In the genomic region with DNA sequence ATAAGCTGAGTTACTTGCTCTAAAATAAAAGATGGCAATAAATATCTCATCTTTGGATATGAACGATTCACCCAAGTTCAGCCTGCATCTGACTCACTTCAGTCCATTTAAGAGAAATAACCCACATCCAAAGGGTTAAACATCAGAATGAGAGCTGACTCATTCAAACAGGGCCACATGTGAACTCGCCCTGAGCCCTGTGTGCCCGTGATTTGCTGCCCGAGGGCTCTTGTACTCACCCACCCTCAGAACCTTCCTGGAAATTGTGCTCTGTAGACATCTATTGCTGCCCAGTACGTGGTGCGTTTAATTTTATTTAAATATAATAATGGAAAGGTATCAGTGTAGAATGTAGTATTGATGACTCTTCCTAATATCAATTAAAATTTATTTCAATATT, we compare ENCODE assay signal across 2 cellular contexts.
TF ChIP-seq lines count a peak whose summit lies in the region.

No MANE protein-coding gene starts in this region.

TF ChIP-seq in GM23338, 12 proteins besides CTCF, POLR2A, EP300 and RAD21 (continues in another document):
- TF ChIP-seq, protein P1, sequence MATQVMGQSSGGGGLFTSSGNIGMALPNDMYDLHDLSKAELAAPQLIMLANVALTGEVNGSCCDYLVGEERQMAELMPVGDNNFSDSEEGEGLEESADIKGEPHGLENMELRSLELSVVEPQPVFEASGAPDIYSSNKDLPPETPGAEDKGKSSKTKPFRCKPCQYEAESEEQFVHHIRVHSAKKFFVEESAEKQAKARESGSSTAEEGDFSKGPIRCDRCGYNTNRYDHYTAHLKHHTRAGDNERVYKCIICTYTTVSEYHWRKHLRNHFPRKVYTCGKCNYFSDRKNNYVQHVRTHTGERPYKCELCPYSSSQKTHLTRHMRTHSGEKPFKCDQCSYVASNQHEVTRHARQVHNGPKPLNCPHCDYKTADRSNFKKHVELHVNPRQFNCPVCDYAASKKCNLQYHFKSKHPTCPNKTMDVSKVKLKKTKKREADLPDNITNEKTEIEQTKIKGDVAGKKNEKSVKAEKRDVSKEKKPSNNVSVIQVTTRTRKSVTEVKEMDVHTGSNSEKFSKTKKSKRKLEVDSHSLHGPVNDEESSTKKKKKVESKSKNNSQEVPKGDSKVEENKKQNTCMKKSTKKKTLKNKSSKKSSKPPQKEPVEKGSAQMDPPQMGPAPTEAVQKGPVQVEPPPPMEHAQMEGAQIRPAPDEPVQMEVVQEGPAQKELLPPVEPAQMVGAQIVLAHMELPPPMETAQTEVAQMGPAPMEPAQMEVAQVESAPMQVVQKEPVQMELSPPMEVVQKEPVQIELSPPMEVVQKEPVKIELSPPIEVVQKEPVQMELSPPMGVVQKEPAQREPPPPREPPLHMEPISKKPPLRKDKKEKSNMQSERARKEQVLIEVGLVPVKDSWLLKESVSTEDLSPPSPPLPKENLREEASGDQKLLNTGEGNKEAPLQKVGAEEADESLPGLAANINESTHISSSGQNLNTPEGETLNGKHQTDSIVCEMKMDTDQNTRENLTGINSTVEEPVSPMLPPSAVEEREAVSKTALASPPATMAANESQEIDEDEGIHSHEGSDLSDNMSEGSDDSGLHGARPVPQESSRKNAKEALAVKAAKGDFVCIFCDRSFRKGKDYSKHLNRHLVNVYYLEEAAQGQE (IDR thresholded peaks at IDR 0.05; ENCODE audit: unreplicated experiment): no peak
- TF ChIP-seq EZH2 (IDR thresholded peaks at IDR 0.05; ENCODE audit: low read depth, unreplicated experiment): no peak
- TF ChIP-seq ZNF462 (CRISPR knock-in tag; IDR thresholded peaks at IDR 0.05): no peak
- no peak for TF ChIP-seq CREB1 (CRISPR knock-in tag; IDR thresholded peaks at IDR 0.05; ENCODE audit: low read depth)
- TF ChIP-seq STAT1 (IDR thresholded peaks at IDR 0.05; ENCODE audit: unreplicated experiment): no peak
- TF ChIP-seq NANOG (IDR thresholded peaks at IDR 0.05; ENCODE audit: borderline replicate concordance): no peak
- no peak for TF ChIP-seq ZNF114 (CRISPR knock-in tag; IDR thresholded peaks at IDR 0.05)
- TF ChIP-seq, protein P2, sequence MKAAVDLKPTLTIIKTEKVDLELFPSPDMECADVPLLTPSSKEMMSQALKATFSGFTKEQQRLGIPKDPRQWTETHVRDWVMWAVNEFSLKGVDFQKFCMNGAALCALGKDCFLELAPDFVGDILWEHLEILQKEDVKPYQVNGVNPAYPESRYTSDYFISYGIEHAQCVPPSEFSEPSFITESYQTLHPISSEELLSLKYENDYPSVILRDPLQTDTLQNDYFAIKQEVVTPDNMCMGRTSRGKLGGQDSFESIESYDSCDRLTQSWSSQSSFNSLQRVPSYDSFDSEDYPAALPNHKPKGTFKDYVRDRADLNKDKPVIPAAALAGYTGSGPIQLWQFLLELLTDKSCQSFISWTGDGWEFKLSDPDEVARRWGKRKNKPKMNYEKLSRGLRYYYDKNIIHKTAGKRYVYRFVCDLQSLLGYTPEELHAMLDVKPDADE (IDR thresholded peaks at IDR 0.05): no peak
- no peak for TF ChIP-seq POLR2AphosphoS5 (IDR thresholded peaks at IDR 0.05; ENCODE audit: low read depth)
- no peak for TF ChIP-seq ZNF331 (CRISPR knock-in tag; IDR thresholded peaks at IDR 0.05; ENCODE audit: low read depth)

TF ChIP-seq in SK-N-SH treated with all-trans-retinoic acid at 6 μM for 48 hours, 23 proteins besides CTCF, POLR2A, EP300 and RAD21 (continued from another document):
- TF ChIP-seq, protein P3, sequence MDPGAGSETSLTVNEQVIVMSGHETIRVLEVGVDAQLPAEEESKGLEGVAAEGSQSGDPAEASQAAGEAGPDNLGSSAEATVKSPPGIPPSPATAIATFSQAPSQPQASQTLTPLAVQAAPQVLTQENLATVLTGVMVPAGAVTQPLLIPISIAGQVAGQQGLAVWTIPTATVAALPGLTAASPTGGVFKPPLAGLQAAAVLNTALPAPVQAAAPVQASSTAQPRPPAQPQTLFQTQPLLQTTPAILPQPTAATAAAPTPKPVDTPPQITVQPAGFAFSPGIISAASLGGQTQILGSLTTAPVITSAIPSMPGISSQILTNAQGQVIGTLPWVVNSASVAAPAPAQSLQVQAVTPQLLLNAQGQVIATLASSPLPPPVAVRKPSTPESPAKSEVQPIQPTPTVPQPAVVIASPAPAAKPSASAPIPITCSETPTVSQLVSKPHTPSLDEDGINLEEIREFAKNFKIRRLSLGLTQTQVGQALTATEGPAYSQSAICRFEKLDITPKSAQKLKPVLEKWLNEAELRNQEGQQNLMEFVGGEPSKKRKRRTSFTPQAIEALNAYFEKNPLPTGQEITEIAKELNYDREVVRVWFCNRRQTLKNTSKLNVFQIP (CRISPR knock-in tag; IDR thresholded peaks at IDR 0.05; ENCODE audit: borderline replicate concordance, low read depth): no peak
- TF ChIP-seq TOX (CRISPR knock-in tag; IDR thresholded peaks at IDR 0.05; ENCODE audit: borderline replicate concordance) (no peak), CSDC2 (CRISPR knock-in tag; IDR thresholded peaks at IDR 0.05) (no peak), ARNTL (CRISPR knock-in tag; IDR thresholded peaks at IDR 0.05; ENCODE audit: borderline replicate concordance, low read depth) (no peak), ZFP3 (CRISPR knock-in tag; IDR thresholded peaks at IDR 0.05) (no peak), ZNF565 (CRISPR knock-in tag; conservative IDR thresholded peaks at IDR 0.05; ENCODE audit: low read depth) (no peak), ESRRG (CRISPR knock-in tag; IDR thresholded peaks at IDR 0.05) (no peak), CREB5 (CRISPR knock-in tag; IDR thresholded peaks at IDR 0.05; ENCODE audit: low read depth) (no peak)
- TF ChIP-seq, protein P4, sequence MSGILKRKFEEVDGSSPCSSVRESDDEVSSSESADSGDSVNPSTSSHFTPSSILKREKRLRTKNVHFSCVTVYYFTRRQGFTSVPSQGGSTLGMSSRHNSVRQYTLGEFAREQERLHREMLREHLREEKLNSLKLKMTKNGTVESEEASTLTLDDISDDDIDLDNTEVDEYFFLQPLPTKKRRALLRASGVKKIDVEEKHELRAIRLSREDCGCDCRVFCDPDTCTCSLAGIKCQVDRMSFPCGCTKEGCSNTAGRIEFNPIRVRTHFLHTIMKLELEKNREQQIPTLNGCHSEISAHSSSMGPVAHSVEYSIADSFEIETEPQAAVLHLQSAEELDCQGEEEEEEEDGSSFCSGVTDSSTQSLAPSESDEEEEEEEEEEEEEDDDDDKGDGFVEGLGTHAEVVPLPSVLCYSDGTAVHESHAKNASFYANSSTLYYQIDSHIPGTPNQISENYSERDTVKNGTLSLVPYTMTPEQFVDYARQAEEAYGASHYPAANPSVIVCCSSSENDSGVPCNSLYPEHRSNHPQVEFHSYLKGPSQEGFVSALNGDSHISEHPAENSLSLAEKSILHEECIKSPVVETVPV (CRISPR knock-in tag; IDR thresholded peaks at IDR 0.05): no peak
- TF ChIP-seq, protein P5, sequence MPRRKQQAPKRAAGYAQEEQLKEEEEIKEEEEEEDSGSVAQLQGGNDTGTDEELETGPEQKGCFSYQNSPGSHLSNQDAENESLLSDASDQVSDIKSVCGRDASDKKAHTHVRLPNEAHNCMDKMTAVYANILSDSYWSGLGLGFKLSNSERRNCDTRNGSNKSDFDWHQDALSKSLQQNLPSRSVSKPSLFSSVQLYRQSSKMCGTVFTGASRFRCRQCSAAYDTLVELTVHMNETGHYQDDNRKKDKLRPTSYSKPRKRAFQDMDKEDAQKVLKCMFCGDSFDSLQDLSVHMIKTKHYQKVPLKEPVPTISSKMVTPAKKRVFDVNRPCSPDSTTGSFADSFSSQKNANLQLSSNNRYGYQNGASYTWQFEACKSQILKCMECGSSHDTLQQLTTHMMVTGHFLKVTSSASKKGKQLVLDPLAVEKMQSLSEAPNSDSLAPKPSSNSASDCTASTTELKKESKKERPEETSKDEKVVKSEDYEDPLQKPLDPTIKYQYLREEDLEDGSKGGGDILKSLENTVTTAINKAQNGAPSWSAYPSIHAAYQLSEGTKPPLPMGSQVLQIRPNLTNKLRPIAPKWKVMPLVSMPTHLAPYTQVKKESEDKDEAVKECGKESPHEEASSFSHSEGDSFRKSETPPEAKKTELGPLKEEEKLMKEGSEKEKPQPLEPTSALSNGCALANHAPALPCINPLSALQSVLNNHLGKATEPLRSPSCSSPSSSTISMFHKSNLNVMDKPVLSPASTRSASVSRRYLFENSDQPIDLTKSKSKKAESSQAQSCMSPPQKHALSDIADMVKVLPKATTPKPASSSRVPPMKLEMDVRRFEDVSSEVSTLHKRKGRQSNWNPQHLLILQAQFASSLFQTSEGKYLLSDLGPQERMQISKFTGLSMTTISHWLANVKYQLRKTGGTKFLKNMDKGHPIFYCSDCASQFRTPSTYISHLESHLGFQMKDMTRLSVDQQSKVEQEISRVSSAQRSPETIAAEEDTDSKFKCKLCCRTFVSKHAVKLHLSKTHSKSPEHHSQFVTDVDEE (CRISPR knock-in tag; IDR thresholded peaks at IDR 0.05): no peak
